8 cellular contexts compared by ENCODE assay signal in genomic region chr10:3805791-3806381, GRCh38. TPM values are rescaled to one million over a fixed set of nuclear protein-coding genes. Genes with fewer than 3 reads are reported as not detected.
A peak's percentile ranks its signal among the peaks of the same experiment; 100 is the strongest.
DNase-seq lines count a peak whose midpoint lies in the region; ATAC-seq, FAIRE-seq and TF ChIP-seq lines count a peak whose summit lies in the region.

No MANE protein-coding gene starts in this region.

- DNase-seq in T-helper 22 cell (ENCODE audit: low read depth): peak; percentile 77
- DNase-seq in bronchial epithelial cell (ENCODE audit: low read depth): peak; percentile 75
- DNase-seq in HuH-7 (ENCODE audit: low spot score): no peak
- no peak for DNase-seq in GM20000 (ENCODE audit: low spot score)

- H3K27me3 ChIP-seq in BLaER1 treated with 17β-estradiol and CSF1 and Interleukin-3, amounts not matched to agents 10 nM and 100 nM: no peaks in the 10 kb centered on the region
- no peaks in the 10 kb centered on the region for H3K27me3 ChIP-seq in bronchial epithelial cell (ENCODE audit: control insufficient read depth, insufficient read depth, low read length)

- TF ChIP-seq CTCF in bronchial epithelial cell (IDR thresholded peaks at IDR 0.05; ENCODE audit: insufficient read depth, low read length, severe bottlenecking) (no peak), GM20000 (IDR thresholded peaks at IDR 0.05; ENCODE audit: extremely low read depth, missing control alignments) (no peak)

- no peaks in the 10 kb centered on the region for H3K9me3 Mint-ChIP-seq in IgD-negative memory B cell

- peak overlapping the region; percentile 86 to 95 (median 91) for H3K4me2 ChIP-seq in BLaER1 treated with 17β-estradiol and CSF1 and Interleukin-3, amounts not matched to agents 10 nM and 100 nM

- peak overlapping the region; percentile 27 to 54 (median 40); a peak in 16 of 20 replicates for H3K4me3 ChIP-seq in BLaER1 treated with 17β-estradiol and CSF1 and Interleukin-3, amounts not matched to agents 10 nM and 100 nM
- H3K4me3 ChIP-seq in bronchial epithelial cell (ENCODE audit: low read depth, low read length): no peak overlapping the region
- H3K4me3 ChIP-seq in mesodermal cell (ENCODE audit: extremely low read depth, insufficient read depth, low read length, poor library complexity, severe bottlenecking): no peak overlapping the region

- H3K27ac Mint-ChIP-seq in IgD-negative memory B cell: peak overlapping the region in 2 of 3 donors; percentile 87 to 99

- peak overlapping the region; percentile 7 to 90 (median 72) for H3K4me3 Mint-ChIP-seq in IgD-negative memory B cell

- H3K36me3 Mint-ChIP-seq in IgD-negative memory B cell: no peaks in the 10 kb centered on the region

- peak; percentile 44 for ATAC-seq in GM21381 (IDR thresholded peaks at IDR 0.05; ENCODE audit: unreplicated experiment)

- peak overlapping the region; percentile 81 to 98 (median 87) for H3K9ac ChIP-seq in BLaER1 treated with 17β-estradiol and CSF1 and Interleukin-3, amounts not matched to agents 10 nM and 100 nM

- WGBS in mesodermal cell (ENCODE audit: insufficient coverage in 2 of 2), 2 experiments: 60 to 67% methylated on average over 2 to 4 of the region's 8 CpGs

- peaks cover 53 to 59% (median 56%) of the 10 kb centered on the region in 3 donors for H3K4me1 Mint-ChIP-seq in IgD-negative memory B cell

- peaks cover 0 to 7% (median 0%) of the 10 kb centered on the region in 11 experiments; a peak in 2 of 22 replicates for H3K9me3 ChIP-seq in BLaER1 treated with 17β-estradiol and CSF1 and Interleukin-3, amounts not matched to agents 10 nM and 100 nM (replicated peaks in 1 of 11)
- H3K9me3 ChIP-seq in mesodermal cell (ENCODE audit: control insufficient read depth, low read length): no peaks in the 10 kb centered on the region

- no peaks in the 10 kb centered on the region for H4K20me1 ChIP-seq in BLaER1 treated with 17β-estradiol and CSF1 and Interleukin-3, amounts not matched to agents 10 nM and 100 nM

- no peaks in the 10 kb centered on the region for H3K36me3 ChIP-seq in BLaER1 treated with 17β-estradiol and CSF1 and Interleukin-3, amounts not matched to agents 10 nM and 100 nM
- H3K36me3 ChIP-seq in bronchial epithelial cell (ENCODE audit: control insufficient read depth, insufficient read depth, low read length): no peaks in the 10 kb centered on the region
- H3K36me3 ChIP-seq in mesodermal cell (ENCODE audit: control insufficient read depth, insufficient read depth, low read length): no peaks in the 10 kb centered on the region

- H3K27ac ChIP-seq in BLaER1 treated with 17β-estradiol and CSF1 and Interleukin-3, amounts not matched to agents 10 nM and 100 nM: peak overlapping the region; percentile 94 to 100 (median 97)
- peak overlapping the region; percentile 97 for H3K27ac ChIP-seq in mesodermal cell (ENCODE audit: low read depth, low read length, severe bottlenecking)

- no peak for FAIRE-seq in bronchial epithelial cell (lab: Jason Lieb, UNC)

- H3K27me3 Mint-ChIP-seq in IgD-negative memory B cell: no peaks in the 10 kb centered on the region

- H3K4me1 ChIP-seq in BLaER1 treated with 17β-estradiol and CSF1 and Interleukin-3, amounts not matched to agents 10 nM and 100 nM: peaks cover 75 to 90% (median 82%) of the 10 kb centered on the region in 10 experiments
- peaks cover 79% of the 10 kb centered on the region for H3K4me1 ChIP-seq in mesodermal cell (ENCODE audit: control insufficient read depth, insufficient read depth, low read length, poor library complexity, severe bottlenecking)

RNA-seq across cellular contexts. Expression of gene KLF6, which starts 20.9 kb away (rescaled TPM):
- 1,101 TPM for polyA plus RNA-seq in IgD-negative memory B cell
- total RNA-seq in bronchial epithelial cell: 49.7 and 70.6 TPM in 2 replicates
- 70.0 TPM for polyA plus RNA-seq in mesodermal cell (2013, experiment 1 of 2)
- polyA plus RNA-seq in mesodermal cell (2013, experiment 2 of 2): 71.2 TPM

Comparison
In these comparisons a context has a peak if more than half of its experiments do, and no peak if none do; other contexts are left out.
1. H3K4me3 ChIP-seq: peak in BLaER1 treated with 17β-estradiol and CSF1 and Interleukin-3, amounts not matched to agents 10 nM and 100 nM (10 of 10); none in bronchial epithelial cell (single experiment) and mesodermal cell (single experiment).
2. DNase-seq: peak in T-helper 22 cell (single experiment) and bronchial epithelial cell (single experiment); none in HuH-7 (single experiment) and GM20000 (single experiment).